18 cellular contexts compared by ENCODE assay signal in genomic region chr11:75441804-75442132, GRCh38.
"Had no signal": no experiment of that assay in that cellular context is flagged by ENCODE, and none has a peak within 500 bp of the region (broad histone marks: within the 10 kb centered on the region; RNA-seq: fewer than 3 reads in every experiment).

No MANE protein-coding gene starts in this region.

- ATAC-seq: activated naive CD4-positive, alpha-beta T cell treated with anti-CD3 and anti-CD28 coated beads, Interleukin-2, amount 50 U/mL, for 72 hours; gastroesophageal sphincter; sciatic nerve; stimulated activated memory B cell treated with anti-CD40 and anti-IgM and Interleukin-4, amounts not matched to agents 10 μg/mL and 1 μg/mL and 100 μg/mL, for 72 hours; WTC11 had no signal

- DNase-seq: activated gamma-delta T cell treated with Interleukin-2 at 50 U/mL for 16 hours; activated T-cell treated with anti-CD3 and anti-CD28 coated beads, Interleukin-2, amount 50 U/mL, for 1 hour; aorta; central memory CD4-positive, alpha-beta T cell; dermis blood vessel endothelial cell; effector memory CD4-positive, alpha-beta T cell; esophagus squamous epithelium; head of caudate nucleus; mesenchymal stem cell; nucleus accumbens; small intestine; T1000; trophoblast cell had no signal

- H3K36me3 ChIP-seq: esophagus squamous epithelium had no signal

- H3K4me3 ChIP-seq: esophagus squamous epithelium, gastroesophageal sphincter had no signal

- H3K27ac ChIP-seq: esophagus squamous epithelium, gastroesophageal sphincter had no signal

- H3K9me3 ChIP-seq: esophagus squamous epithelium, gastroesophageal sphincter had no signal
